Comparison of ENCODE assay signal across 15 cellular contexts in the genomic region with DNA sequence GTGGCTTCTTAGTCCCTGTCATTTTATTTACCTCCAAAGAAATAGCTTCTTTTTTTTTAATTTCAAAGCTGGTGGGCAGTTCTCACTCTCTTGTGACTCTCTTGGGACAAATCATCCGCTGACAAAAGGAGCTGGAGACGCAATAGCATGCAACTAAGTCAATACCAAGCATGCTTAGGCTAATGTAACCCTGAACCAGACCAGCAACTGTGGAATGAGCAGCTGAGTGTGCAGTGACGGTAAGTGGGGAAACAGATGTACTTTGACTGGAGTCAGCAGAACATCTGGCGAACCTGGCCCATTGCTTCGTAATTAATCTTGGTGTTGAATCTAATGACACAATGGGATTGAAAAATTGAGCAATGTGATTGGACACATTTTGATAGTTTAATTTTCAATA.
"Had no signal": no experiment of that assay in that cellular context is flagged by ENCODE, and none has a peak within 500 bp of the region (broad histone marks: within the 10 kb centered on the region; RNA-seq: fewer than 3 reads in every experiment).

No MANE protein-coding gene starts in this region.

- H3K9me3 ChIP-seq: gastroesophageal sphincter had no signal

- H3K4me1 ChIP-seq: gastroesophageal sphincter had no signal

- FAIRE-seq: small intestine had no signal

- DNase-seq: activated CD4-positive, alpha-beta T cell treated with anti-CD3 and anti-CD28 coated beads, Interleukin-2, amount 10 ng/mL, durations not matched to agents 7 days and 5 days; activated CD8-positive, alpha-beta memory T cell treated with anti-CD3 and anti-CD28 coated beads for 24 hours; activated naive CD8-positive, alpha-beta T cell treated with anti-CD3 and anti-CD28 coated beads, Interleukin-2, amount 10 ng/mL, durations not matched to agents 7 days and 5 days; aorta; cortex of kidney; effector CD8-positive, alpha-beta T cell; islet precursor cell; natural killer cell; right cardiac atrium; small intestine; stimulated activated CD4-positive, alpha-beta T cell treated with anti-CD3 and anti-CD28 coated beads, Interleukin-4, amount 100 ng/mL, for 4 hours; stimulated activated CD8-positive, alpha-beta memory T cell treated with anti-CD3 and anti-CD28 coated beads, Interleukin-4, amount 100 ng/mL, for 48 hours; stimulated activated naive CD8-positive, alpha-beta T cell treated with anti-CD3 and anti-CD28 coated beads, Interleukin-15, Interleukin-2, amounts not matched to agents 100 U/mL and 50 U/mL, for 24 hours had no signal

- H3K36me3 ChIP-seq: gastroesophageal sphincter had no signal

- ATAC-seq: gastroesophageal sphincter; left lobe of liver; natural killer cell; right cardiac atrium; stimulated activated naive CD8-positive, alpha-beta T cell treated with anti-CD3 and anti-CD28 coated beads, Interleukin-15, Interleukin-2, amounts not matched to agents 100 U/mL and 50 U/mL, for 24 hours had no signal

- H3K4me3 ChIP-seq: gastroesophageal sphincter had no signal

- H3K27ac ChIP-seq: gastroesophageal sphincter had no signal
